In the genomic region with DNA sequence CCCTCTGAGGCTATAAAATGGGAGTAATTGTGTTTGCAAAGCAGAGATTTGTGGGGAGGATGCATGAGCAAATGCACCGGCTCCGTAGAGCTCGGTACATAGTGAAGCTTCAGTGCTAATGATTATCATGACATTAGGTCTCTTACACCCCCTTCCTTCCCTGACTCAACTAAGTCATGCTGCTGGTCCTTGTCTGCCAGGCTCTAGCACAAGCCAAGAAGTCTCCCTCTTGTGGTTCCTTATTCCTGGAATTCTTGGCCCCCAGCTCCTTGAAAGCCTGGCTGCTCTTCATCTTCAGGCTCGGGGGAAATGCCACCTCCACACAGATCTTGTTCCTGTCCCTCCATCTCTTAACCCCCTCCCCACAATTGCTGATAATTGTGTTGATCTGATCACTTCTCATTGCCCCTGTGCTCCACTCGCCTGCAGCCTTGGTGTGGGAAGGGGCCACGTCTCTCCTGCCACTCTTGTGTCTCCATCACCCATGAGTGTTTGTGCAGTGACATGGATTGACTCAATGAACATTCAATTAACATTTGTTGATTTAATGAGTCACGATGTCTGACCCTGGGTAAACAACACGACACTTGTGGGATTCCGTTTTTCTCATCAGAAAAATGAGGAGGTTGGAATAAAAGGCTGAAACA, we compare ENCODE assay signal across 22 cellular contexts. TPM values are rescaled to one million over a fixed set of nuclear protein-coding genes. Genes with fewer than 3 reads are reported as not detected.
DNase-seq lines count a peak whose midpoint lies in the region; ATAC-seq, FAIRE-seq and TF ChIP-seq lines count a peak whose summit lies in the region.
"Had no signal": no experiment of that assay in that cellular context is flagged by ENCODE, and none has a peak within 500 bp of the region (broad histone marks: within the 10 kb centered on the region; RNA-seq: fewer than 3 reads in every experiment).

No MANE protein-coding gene starts in this region.

- CTCF ChIA-PET in endothelial cell of umbilical vein (lab: Charles Lee): interaction anchor here (0.7 to 5.3 kb wide), 9 partner anchors 10 to 439 kb away, joined by 3 to 55 read pairs (median 6); no protein-coding TSS in a partner anchor

- POLR2A ChIA-PET in endothelial cell of umbilical vein (lab: Charles Lee): no interaction called here

- H4K20me1 ChIP-seq in endothelial cell of umbilical vein (replicated peaks; ENCODE audit: control insufficient read depth, extremely low read depth, insufficient read depth, low read length) (no peaks in the 10 kb centered on the region), osteoblast (ENCODE audit: insufficient read depth, low read length) (no peaks in the 10 kb centered on the region)
- H4K20me1 ChIP-seq: BLaER1 had no signal

- H2AFZ ChIP-seq in endothelial cell of umbilical vein (ENCODE audit: low read depth, low read length) (no peak overlapping the region), osteoblast (ENCODE audit: low read length) (no peak overlapping the region)

- peak; percentile 66 for DNase-seq in DMS53 treated with DMSO at 0.1 percent for 48 hours (lab: John Stamatoyannopoulos, UW; ENCODE audit: unreplicated experiment)
- DNase-seq in NCI-H69 (lab: John Stamatoyannopoulos, UW): peak; percentile 60
- peak; percentile 51 for DNase-seq in endothelial cell of umbilical vein (ENCODE audit: low read depth, low spot score)
- no peak for DNase-seq in osteoblast (ENCODE audit: insufficient read length, low spot score, missing footprints)
- DNase-seq in SHP77 treated with DMSO at 0.1 percent for 48 hours (lab: John Stamatoyannopoulos, UW): no peak
- DNase-seq in Kasumi-1 (lab: John Stamatoyannopoulos, UW): no peak
- no peak for DNase-seq in omental fat pad (ENCODE audit: low spot score)
- DNase-seq: activated gamma-delta T cell; activated naive CD8-positive, alpha-beta T cell treated with anti-CD3 and anti-CD28 coated beads, Interleukin-2, amount 10 ng/mL, durations not matched to agents 7 days and 5 days; NCI-H2107 had no signal

- H3K36me3 ChIP-seq in endothelial cell of umbilical vein (ENCODE audit: control insufficient read depth in 2 of 2, extremely low read depth in 1 of 2, insufficient read depth in 2 of 2, low read length in 2 of 2): no peaks in the 10 kb centered on the region
- no peaks in the 10 kb centered on the region for H3K36me3 ChIP-seq in osteoblast (ENCODE audit: insufficient read depth, low read length)
- H3K36me3 ChIP-seq: BLaER1, pancreas had no signal

- H3K4me3 ChIP-seq in endothelial cell of umbilical vein (replicated peaks in 1 of 3; ENCODE audit: insufficient read depth in 1 of 3, low read depth in 1 of 3, low read length in 3 of 3) (no peak overlapping the region), osteoblast (ENCODE audit: insufficient read depth, low read length) (no peak overlapping the region)
- H3K4me3 ChIP-seq: BLaER1, GM12878, K562, lung, mucosa of descending colon had no signal

- no peak overlapping the region for H3K27ac ChIP-seq in endothelial cell of umbilical vein (ENCODE audit: insufficient read depth, low read depth, low read length)
- H3K27ac ChIP-seq in osteoblast (ENCODE audit: low read depth, low read length): no peak overlapping the region
- H3K27ac ChIP-seq: BLaER1, pancreas had no signal

- TF ChIP-seq CTCF in endothelial cell of umbilical vein (IDR thresholded peaks at IDR 0.05; ENCODE audit: extremely low read depth in 1 of 2, insufficient read depth in 1 of 2, low read depth in 1 of 2, low read length in 2 of 2) (no peak), osteoblast (IDR thresholded peaks at IDR 0.05; ENCODE audit: extremely low read depth, low read depth, low read length) (no peak), omental fat pad (IDR thresholded peaks at IDR 0.05) (no peak)

- no peaks in the 10 kb centered on the region for H3K9me3 ChIP-seq in endothelial cell of umbilical vein (replicated peaks; ENCODE audit: control insufficient read depth, insufficient read depth, low read length)
- peaks cover 4% of the 10 kb centered on the region for H3K9me3 ChIP-seq in osteoblast (ENCODE audit: low read depth, low read length)

- ATAC-seq in GM18519 (IDR thresholded peaks at IDR 0.05; ENCODE audit: low FRiP score, unreplicated experiment) (no peak), omental fat pad (ENCODE audit: low FRiP score) (no peak)
- ATAC-seq: natural killer cell treated with Interleukin-12 subunit alpha and Interleukin-12 subunit beta and Interleukin-15 and Interleukin-18, amount 100 ng/mL, for 72 hours had no signal

- no peak for TF ChIP-seq POLR2A in endothelial cell of umbilical vein (IDR thresholded peaks at IDR 0.05; ENCODE audit: low read depth, low read length)

- dilution Hi-C loops in endothelial cell of umbilical vein (cut with MboI; ENCODE audit: extremely low pct_ligation_motif_present, low sequenced_read_pairs): loop anchor here (5.0 kb wide), 1 partner anchor 220 kb away; no protein-coding TSS in a partner anchor

- H3K27me3 ChIP-seq in endothelial cell of umbilical vein (ENCODE audit: control insufficient read depth in 2 of 2, insufficient read depth in 2 of 2, low read length in 2 of 2): peaks cover 1 to 3% of the 10 kb centered on the region in 2 experiments
- peaks cover 31% of the 10 kb centered on the region for H3K27me3 ChIP-seq in osteoblast (ENCODE audit: insufficient read depth, low read length)
- H3K27me3 ChIP-seq: BLaER1, pancreas had no signal

- H3K4me2 ChIP-seq in endothelial cell of umbilical vein (ENCODE audit: insufficient read depth, low read length) (no peak overlapping the region), osteoblast (ENCODE audit: insufficient read depth, low read length) (peak overlapping the region; percentile 36)
- H3K4me2 ChIP-seq: BLaER1 had no signal

- peak; percentile 61 for FAIRE-seq in endothelial cell of umbilical vein (lab: Jason Lieb, UNC)
- FAIRE-seq: pancreas had no signal

- H3K9me1 ChIP-seq in endothelial cell of umbilical vein (replicated peaks; ENCODE audit: control insufficient read depth, extremely low read depth, insufficient read depth, low read length): no peaks in the 10 kb centered on the region

- intact Hi-C loops in endothelial cell of umbilical vein (cut with micrococcal nuclease): loop anchor here (1.0 kb wide), 5 partner anchors 39 to 396 kb away; no protein-coding TSS in a partner anchor

- no peak overlapping the region for H3K9ac ChIP-seq in endothelial cell of umbilical vein (replicated peaks; ENCODE audit: extremely low read depth, insufficient read depth, low read length)
- H3K9ac ChIP-seq: BLaER1 had no signal

- H3K79me2 ChIP-seq in endothelial cell of umbilical vein (ENCODE audit: control insufficient read depth, insufficient read depth, low read length) (no peaks in the 10 kb centered on the region), osteoblast (ENCODE audit: insufficient read depth, low read length) (no peaks in the 10 kb centered on the region)

- no TSS peak for BruUV-seq in endothelial cell of umbilical vein (replicated peaks; lab: Mats Ljungman, UMichigan)

- H3K4me1 ChIP-seq in endothelial cell of umbilical vein (ENCODE audit: control insufficient read depth, extremely low read depth, insufficient read depth, low read length) (peaks cover 10% of the 10 kb centered on the region), osteoblast (ENCODE audit: insufficient read depth, low read length) (peaks cover 14% of the 10 kb centered on the region)

TF ChIP-seq in endothelial cell of umbilical vein, 7 proteins besides CTCF, POLR2A, EP300 and RAD21:
- TF ChIP-seq POLR2AphosphoS5 (IDR thresholded peaks at IDR 0.05; ENCODE audit: insufficient read depth, low read depth, low read length) (no peak), FOS (IDR thresholded peaks at IDR 0.05; ENCODE audit: borderline replicate concordance, insufficient read depth, low read length) (peak; percentile 17), JUN (IDR thresholded peaks at IDR 0.05; ENCODE audit: borderline replicate concordance, insufficient read depth, insufficient read length, low read depth) (peak; percentile 34)

RNA-seq across cellular contexts. Expression of gene SYT13, which starts 45.8 kb away (rescaled TPM):
- total RNA-seq in endothelial cell of umbilical vein (not detected in 2 replicates), osteoblast (under 0.01 TPM in 2 replicates), omental fat pad (not detected)
- polyA plus RNA-seq in endothelial cell of umbilical vein: not detected in 2 replicates
- not detected in 2 replicates for polyA plus RNA-seq in endothelial cell of umbilical vein (2011; cell fraction: cytosol; rRNA removed)
- not detected in 2 replicates for polyA plus RNA-seq in endothelial cell of umbilical vein (2011; cell fraction: nucleus; rRNA removed)
- polyA plus RNA-seq in endothelial cell of umbilical vein (2012): not detected in 2 replicates
- polyA minus RNA-seq in endothelial cell of umbilical vein: not detected in 2 replicates
- polyA minus RNA-seq in endothelial cell of umbilical vein (2011; cell fraction: cytosol; rRNA and poly(A)+ RNA removed): not detected
- not detected in 2 replicates for polyA minus RNA-seq in endothelial cell of umbilical vein (2011; cell fraction: nucleus; rRNA and poly(A)+ RNA removed)
- total RNA-seq: activated CD4-positive, alpha-beta T cell treated with anti-CD3 and anti-CD28 coated beads, Interleukin-2, amount 10 ng/mL, durations not matched to agents 24 days and 14 days; activated CD8-positive, alpha-beta memory T cell treated with anti-CD3 and anti-CD28 coated beads for 36 hours; activated naive CD8-positive, alpha-beta T cell treated with anti-CD3 and anti-CD28 coated beads, Interleukin-2, amount 10 ng/mL, durations not matched to agents 7 days and 5 days; GM12878; natural killer cell treated with Interleukin-12 subunit alpha and Interleukin-12 subunit beta and Interleukin-15 and Interleukin-18, amount 100 ng/mL, for 72 hours; T-helper 2 cell treated with Interferon-gamma antibody and Interleukin-4, amounts not matched to agents 100 ng/mL and 5 ng/mL, for 36 hours had no signal
- polyA plus RNA-seq: AG04450, GM12878 had no signal

Comparison
In these comparisons a context has a peak if more than half of its experiments do, and no peak if none do; other contexts are left out.
1. DNase-seq: peak in DMS53 treated with DMSO at 0.1 percent for 48 hours (single experiment), NCI-H69 (single experiment) and endothelial cell of umbilical vein (single experiment); none in osteoblast (single experiment), SHP77 treated with DMSO at 0.1 percent for 48 hours (single experiment), Kasumi-1 (0 of 2) and omental fat pad (single experiment).